Comparison of ENCODE assay signal across 9 cellular contexts in the genomic region with DNA sequence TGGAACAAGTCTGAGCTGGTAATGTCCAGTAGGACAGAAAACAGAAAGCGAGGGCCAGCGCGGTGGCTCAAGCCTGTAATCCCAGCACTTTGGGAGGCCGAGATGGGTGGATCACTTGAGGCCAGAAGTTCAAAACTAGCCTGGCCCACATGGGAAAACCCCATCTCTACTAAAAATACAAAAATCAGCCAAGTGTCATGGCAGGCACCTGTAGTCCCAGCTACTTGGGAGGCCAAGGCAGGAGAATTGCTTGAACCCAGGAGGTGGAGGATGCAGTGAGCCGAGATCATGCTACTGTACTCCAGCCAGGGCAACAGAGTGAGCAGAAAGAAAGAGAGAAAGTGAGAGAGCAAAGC. TPM values are rescaled to one million over a fixed set of nuclear protein-coding genes. Genes with fewer than 3 reads are reported as not detected.
DNase-seq lines count a peak whose midpoint lies in the region; ATAC-seq, FAIRE-seq and TF ChIP-seq lines count a peak whose summit lies in the region.
"Not testable (repeated sequence)": the region's sequence is repeated elsewhere in the genome, so short reads cannot be mapped to it uniquely, and the experiment has no call there.
"Had no signal": no experiment of that assay in that cellular context is flagged by ENCODE, and none has a peak within 500 bp of the region (broad histone marks: within the 10 kb centered on the region; RNA-seq: fewer than 3 reads in every experiment).

No MANE protein-coding gene starts in this region.

- H3K4me3 Mint-ChIP-seq in activated CD4-positive, alpha-beta T cell treated with anti-CD3 and anti-CD28 coated beads for 36 hours = not testable (repeated sequence)
- H3K4me3 Mint-ChIP-seq in stimulated activated naive CD8-positive, alpha-beta T cell treated with anti-CD3 and anti-CD28 coated beads, Interleukin-15, Interleukin-2, amounts not matched to agents 100 ng/mL and 50 ng/mL, for 24 hours = peak overlapping the region; percentile 35

- H3K4me2 ChIP-seq in H1 (ENCODE audit: insufficient read depth in 1 of 2, low read depth in 2 of 2, low read length in 2 of 2) = not testable (repeated sequence)

- not testable (repeated sequence) for TF ChIP-seq EP300 in H1 (IDR thresholded peaks at IDR 0.05; ENCODE audit: borderline replicate concordance in 1 of 2, low read depth in 2 of 2, low read length in 2 of 2)

- H3K36me3 ChIP-seq in H1 (ENCODE audit: control insufficient read depth in 2 of 4, insufficient read depth in 4 of 4, low read length in 3 of 4) = not testable (repeated sequence)

- H2BK12ac ChIP-seq in H1 (ENCODE audit: low read depth, low read length) = peak overlapping the region; percentile 95

- H3K27ac Mint-ChIP-seq in activated CD4-positive, alpha-beta T cell treated with anti-CD3 and anti-CD28 coated beads for 36 hours = peak overlapping the region; percentile 64
- H3K27ac Mint-ChIP-seq in stimulated activated naive CD8-positive, alpha-beta T cell treated with anti-CD3 and anti-CD28 coated beads, Interleukin-15, Interleukin-2, amounts not matched to agents 100 ng/mL and 50 ng/mL, for 24 hours = peak overlapping the region; percentile 70

- DNase-seq in activated CD4-positive, alpha-beta T cell treated with anti-CD3 and anti-CD28 coated beads for 36 hours = peak; percentile 18
- not testable (repeated sequence) for DNase-seq in H1 (ENCODE audit: low read depth in 1 of 2, low spot score in 2 of 2)

- H2BK15ac ChIP-seq in H1 (ENCODE audit: low read length) = not testable (repeated sequence)

- H3K23ac ChIP-seq in H1 (ENCODE audit: insufficient read length) = not testable (repeated sequence)

- not testable (repeated sequence) for H2BK20ac ChIP-seq in H1 (ENCODE audit: low read length)

- not testable (repeated sequence) for H3K79me1 ChIP-seq in H1 (ENCODE audit: low read depth, low read length)

- not testable (repeated sequence) for H2BK120ac ChIP-seq in H1 (replicated peaks; ENCODE audit: low read depth, low read length)

- not testable (repeated sequence) for H3K18ac ChIP-seq in H1 (ENCODE audit: extremely low read depth, low read length)

- H4K20me1 ChIP-seq in H1 (replicated peaks in 1 of 2; ENCODE audit: control insufficient read depth in 1 of 2, insufficient read depth in 2 of 2, low read length in 2 of 2) = not testable (repeated sequence)

- H3K4me3 ChIP-seq in H1 (ENCODE audit: extremely low read depth in 1 of 4, insufficient read depth in 2 of 4, low read depth in 3 of 4, low read length in 4 of 4) = not testable (repeated sequence)

- not testable (repeated sequence) for H3K27ac ChIP-seq in H1 (ENCODE audit: low read depth, low read length)

- ATAC-seq in GM18868 (IDR thresholded peaks at IDR 0.05; ENCODE audit: unreplicated experiment) (peak; percentile 23), GM21367 (IDR thresholded peaks at IDR 0.05; ENCODE audit: unreplicated experiment) (peak; percentile 21), HG02610 (IDR thresholded peaks at IDR 0.05; ENCODE audit: unreplicated experiment) (peak; percentile 28), HG03045 (IDR thresholded peaks at IDR 0.05; ENCODE audit: unreplicated experiment) (peak; percentile 11), HG03571 (IDR thresholded peaks at IDR 0.05; ENCODE audit: unreplicated experiment) (peak; percentile 4)
- ATAC-seq in activated CD4-positive, alpha-beta T cell treated with anti-CD3 and anti-CD28 coated beads for 36 hours = peak; percentile 42

- not testable (repeated sequence) for H2BK5ac ChIP-seq in H1 (ENCODE audit: low read depth, low read length)

- not testable (repeated sequence) for H4K8ac ChIP-seq in H1 (ENCODE audit: extremely low read depth, insufficient read depth, low read length)

- TF ChIP-seq RAD21 in H1 (IDR thresholded peaks at IDR 0.05 in 1 of 2, conservative IDR thresholded peaks at IDR 0.05 in 1 of 2; ENCODE audit: low read depth in 2 of 2, low read length in 2 of 2) = not testable (repeated sequence)

- not testable (repeated sequence) for H3K9me3 Mint-ChIP-seq in activated CD4-positive, alpha-beta T cell treated with anti-CD3 and anti-CD28 coated beads for 36 hours (ENCODE audit: low read depth); stimulated activated naive CD8-positive, alpha-beta T cell treated with anti-CD3 and anti-CD28 coated beads, Interleukin-15, Interleukin-2, amounts not matched to agents 100 ng/mL and 50 ng/mL, for 24 hours

- H4K5ac ChIP-seq in H1 (ENCODE audit: insufficient read length, low read depth, low read length) = not testable (repeated sequence)

- peaks cover 16% of the 10 kb centered on the region for H3K4me1 Mint-ChIP-seq in activated CD4-positive, alpha-beta T cell treated with anti-CD3 and anti-CD28 coated beads for 36 hours
- H3K4me1 Mint-ChIP-seq in stimulated activated naive CD8-positive, alpha-beta T cell treated with anti-CD3 and anti-CD28 coated beads, Interleukin-15, Interleukin-2, amounts not matched to agents 100 ng/mL and 50 ng/mL, for 24 hours (ENCODE audit: low read depth) = peaks cover 16% of the 10 kb centered on the region

- not testable (repeated sequence) for H2AFZ ChIP-seq in H1 (ENCODE audit: low read length)

- H3K4ac ChIP-seq in H1 (replicated peaks; ENCODE audit: insufficient read length, low read depth, low read length) = not testable (repeated sequence)

- H4K91ac ChIP-seq in H1 (replicated peaks; ENCODE audit: insufficient read length, low read length) = not testable (repeated sequence)

- TF ChIP-seq CTCF in H1 (IDR thresholded peaks at IDR 0.05; ENCODE audit: control extremely low read depth in 1 of 3, insufficient read depth in 1 of 3, low read depth in 1 of 3, low read length in 3 of 3) = not testable (repeated sequence)

- not testable (repeated sequence) for FAIRE-seq in H1 (lab: Jason Lieb, UNC)

- not testable (repeated sequence) for H3K23me2 ChIP-seq in H1 (ENCODE audit: low read depth, low read length)

- not testable (repeated sequence) for H3K27me3 Mint-ChIP-seq in activated CD4-positive, alpha-beta T cell treated with anti-CD3 and anti-CD28 coated beads for 36 hours; stimulated activated naive CD8-positive, alpha-beta T cell treated with anti-CD3 and anti-CD28 coated beads, Interleukin-15, Interleukin-2, amounts not matched to agents 100 ng/mL and 50 ng/mL, for 24 hours

- H3K4me1 ChIP-seq in H1 (replicated peaks in 1 of 4; ENCODE audit: control insufficient read depth in 3 of 4, insufficient read depth in 4 of 4, low read length in 3 of 4) = not testable (repeated sequence)

- intact Hi-C loops in activated CD4-positive, alpha-beta T cell treated with anti-CD3 and anti-CD28 coated beads for 36 hours (cut with DNase I, micrococcal nuclease) = loop anchor here in 1 of 2 experiments (2.0 kb wide), 1 partner anchor 51 kb away; a partner anchor contains a TSS

- POLR2A ChIA-PET in activated CD4-positive, alpha-beta T cell treated with anti-CD3 and anti-CD28 coated beads for 36 hours (lab: Charles Lee) = interaction anchor here (0.6 to 1.3 kb wide), 2 partner anchors 55 to 57 kb away, joined by 3 to 4 read pairs; no protein-coding TSS in a partner anchor
- POLR2A ChIA-PET in H1 (lab: Charles Lee; ENCODE audit: partially characterized antibody) = interaction anchor here (1.5 kb wide), 1 partner anchor 53 kb away, joined by 6 read pairs; a partner anchor contains a TSS

- WGBS in H1 (ENCODE audit: extremely low coverage in 1 of 2, insufficient coverage in 1 of 2, insufficient read length in 1 of 2, insufficient replicate concordance in 2 of 2, low coverage in 1 of 2, low lambda C conversion rate in 2 of 2, missing lambda C conversion rate in 1 of 2), 2 experiments = 96% methylated on average over 5 of the region's 5 CpGs; no CpG with 5 or more reads in 1 of the 2 experiments

- not testable (repeated sequence) for H3K27me3 ChIP-seq in H1 (replicated peaks in 1 of 4; ENCODE audit: control insufficient read depth in 3 of 4, extremely low read depth in 1 of 4, insufficient read depth in 3 of 4, low read length in 3 of 4)

- H2AK5ac ChIP-seq in H1 (ENCODE audit: low read depth, low read length) = not testable (repeated sequence)

- H3K36me3 Mint-ChIP-seq in activated CD4-positive, alpha-beta T cell treated with anti-CD3 and anti-CD28 coated beads for 36 hours (ENCODE audit: low read depth); stimulated activated naive CD8-positive, alpha-beta T cell treated with anti-CD3 and anti-CD28 coated beads, Interleukin-15, Interleukin-2, amounts not matched to agents 100 ng/mL and 50 ng/mL, for 24 hours (ENCODE audit: low read depth): not testable (repeated sequence)

- not testable (repeated sequence) for TF ChIP-seq POLR2A in H1 (IDR thresholded peaks at IDR 0.05; ENCODE audit: control extremely low read depth in 1 of 2, low read depth in 2 of 2, low read length in 2 of 2)

- H3K9me3 ChIP-seq in H1 (ENCODE audit: insufficient read depth in 2 of 2, low read depth in 1 of 2, low read length in 1 of 2) = not testable (repeated sequence)

- not testable (repeated sequence) for H3K9ac ChIP-seq in H1 (replicated peaks in 1 of 4; ENCODE audit: extremely low read depth in 1 of 4, low read depth in 3 of 4, low read length in 3 of 4)

- CTCF ChIA-PET in activated CD4-positive, alpha-beta T cell treated with anti-CD3 and anti-CD28 coated beads for 36 hours (lab: Charles Lee) = interaction anchor here (0.7 to 1.4 kb wide), 2 partner anchors 11 to 13 kb away, joined by 3 read pairs; no protein-coding TSS in a partner anchor
- CTCF ChIA-PET in H1 (lab: Charles Lee; ENCODE audit: partially characterized antibody) = interaction anchor here (0.9 to 1.9 kb wide), 5 partner anchors 10 to 149 kb away, joined by 3 to 5 read pairs (median 3); no protein-coding TSS in a partner anchor

- H3K56ac ChIP-seq in H1 (replicated peaks; ENCODE audit: insufficient read length, low read depth, low read length) = not testable (repeated sequence)

- H3K14ac ChIP-seq in H1 (ENCODE audit: insufficient read length) = not testable (repeated sequence)

- not testable (repeated sequence) for H3K79me2 ChIP-seq in H1 (ENCODE audit: control insufficient read depth in 1 of 2, insufficient read depth in 2 of 2, low read length in 2 of 2)

RNA-seq across cellular contexts. Expression of a gene that starts 52.3 kb away (rescaled TPM):
- 10 to 100 TPM; 58.7 to 97.2 TPM for total RNA-seq in activated CD4-positive, alpha-beta T cell treated with anti-CD3 and anti-CD28 coated beads for 36 hours
- 75.1 and 84.1 TPM in 2 replicates for total RNA-seq in H1 (2021; fragmentation: NEBNext Ultra II Directional; extraction: Animal tissue kit (Norgen Biotek cat#: 25700))
- 51.7 and 51.9 TPM in 2 replicates for polyA plus RNA-seq in H1 (2011; rRNA removed)
- 72.2 TPM for polyA plus RNA-seq in H1 (2011; cell fraction: cytosol; rRNA removed)
- 34.9 TPM for polyA plus RNA-seq in H1 (2011; cell fraction: nucleus; rRNA removed)
- 36.3 to 78.2 TPM (median 46.2 TPM) in 4 replicates for polyA plus RNA-seq in H1 (2012, experiment 1 of 2)
- polyA plus RNA-seq in H1 (2012, experiment 2 of 2) = 9.9 TPM
- polyA plus RNA-seq in H1 (2013, experiment 1 of 2) = 67.2 TPM
- 64.9 TPM for polyA plus RNA-seq in H1 (2013, experiment 2 of 2)
- 24.8 TPM in 2 replicates for polyA minus RNA-seq in H1 (2011; rRNA and poly(A)+ RNA removed)
- polyA minus RNA-seq in H1 (2011; cell fraction: cytosol; rRNA and poly(A)+ RNA removed) = 61.7 TPM
- 82.8 TPM for polyA minus RNA-seq in H1 (2011; cell fraction: nucleus; rRNA and poly(A)+ RNA removed)
- total RNA-seq: Right ventricle myocardium superior had no signal
